Comparison of ENCODE assay signal across 14 cellular contexts in genomic region chr3:11283126-11283478, GRCh38. TPM values are rescaled to one million over a fixed set of nuclear protein-coding genes. Genes with fewer than 3 reads are reported as not detected.
A peak's percentile ranks its signal among the peaks of the same experiment; 100 is the strongest.
DNase-seq lines count a peak whose midpoint lies in the region; ATAC-seq and TF ChIP-seq lines count a peak whose summit lies in the region.
"Had no signal": no experiment of that assay in that cellular context is flagged by ENCODE, and none has a peak within 500 bp of the region (broad histone marks: within the 10 kb centered on the region; RNA-seq: fewer than 3 reads in every experiment).

No MANE protein-coding gene starts in this region.

- no peak overlapping the region for H2AFZ ChIP-seq in fibroblast of lung (ENCODE audit: low read length)

- H3K36me3 Mint-ChIP-seq in CD14-positive monocyte = peaks cover 61 to 93% of the 10 kb centered on the region in 2 donors

- peaks cover 29% of the 10 kb centered on the region for H3K4me1 ChIP-seq in Panc1 (ENCODE audit: control insufficient read depth, insufficient read depth, low read length)
- peaks cover 24% of the 10 kb centered on the region for H3K4me1 ChIP-seq in fibroblast of lung (ENCODE audit: control insufficient read depth, extremely low read depth, insufficient read depth, low read length)
- H3K4me1 ChIP-seq in skeletal muscle tissue (ENCODE audit: control insufficient read depth in 3 of 3, insufficient read depth in 3 of 3, low read length in 3 of 3) = peaks cover 29 to 34% (median 31%) of the 10 kb centered on the region in 3 donors

- in situ Hi-C loops in Panc1 (cut with HindIII; ENCODE audit: low pct_unique_long_range_greater_than_20kb, low sequenced_read_pairs) = no loop called here

- CTCF ChIA-PET in Panc1 (lab: Charles Lee) = no interaction called here

- H4K20me1 ChIP-seq in fibroblast of lung (ENCODE audit: control insufficient read depth, extremely low read depth, insufficient read depth, low read length) = no peaks in the 10 kb centered on the region

- peak overlapping the region; percentile 25 for H3K4me2 ChIP-seq in fibroblast of lung (ENCODE audit: extremely low read depth, insufficient read depth, low read length)
- H3K4me2 ChIP-seq: SK-N-SH had no signal

- DNase-seq in CD14-positive monocyte (ENCODE audit: low spot score) = peak; percentile 50
- no peak for DNase-seq in Panc1 (ENCODE audit: low read depth, low spot score)
- no peak for DNase-seq in fibroblast of lung (ENCODE audit: low read depth in 2 of 2)
- DNase-seq in NCI-H524 (lab: John Stamatoyannopoulos, UW) = no peak
- DNase-seq in left lobe of liver (ENCODE audit: low spot score) = no peak
- DNase-seq in stimulated activated CD4-positive, alpha-beta T cell treated with anti-CD3 and anti-CD28 coated beads, Interleukin-4, amount 100 ng/mL, for 24 hours = no peak
- no peak for DNase-seq in DMS153 treated with DMSO at 0.1 percent for 48 hours (lab: John Stamatoyannopoulos, UW; ENCODE audit: unreplicated experiment)
- DNase-seq: activated naive CD4-positive, alpha-beta T cell treated with Interleukin-2 at 50 U/mL for 16 hours; NCI-H2081; SK-N-SH had no signal

- BruUV-seq in Panc1 (replicated peaks; lab: Mats Ljungman, UMichigan) = no TSS peak

- peak overlapping the region; percentile 90 to 97 (median 94) for H3K27ac Mint-ChIP-seq in CD14-positive monocyte

- peak overlapping the region in 1 of 2 donors; percentile 60 for H3K4me3 Mint-ChIP-seq in CD14-positive monocyte
- H3K4me3 Mint-ChIP-seq: central memory CD8-positive, alpha-beta T cell had no signal

- no peaks in the 10 kb centered on the region for H3K27me3 ChIP-seq in Panc1 (ENCODE audit: control insufficient read depth, insufficient read depth, low read length)
- H3K27me3 ChIP-seq in fibroblast of lung (ENCODE audit: control insufficient read depth, insufficient read depth, low read length) = no peaks in the 10 kb centered on the region
- no peaks in the 10 kb centered on the region for H3K27me3 ChIP-seq in skeletal muscle tissue (ENCODE audit: control insufficient read depth in 3 of 3, insufficient read depth in 3 of 3, low read length in 3 of 3)
- H3K27me3 ChIP-seq: tibial artery had no signal

- no peaks in the 10 kb centered on the region for H3K27me3 Mint-ChIP-seq in CD14-positive monocyte (ENCODE audit: low read depth in 3 of 3)
- H3K27me3 Mint-ChIP-seq: central memory CD8-positive, alpha-beta T cell had no signal

- H3K27ac ChIP-seq in Panc1 (ENCODE audit: low read length) (0 out of 2 replicates have a peak overlapping the region, but pooled peaks have one; percentile 48), fibroblast of lung (ENCODE audit: insufficient read depth, low read length) (no peak overlapping the region), skeletal muscle tissue (ENCODE audit: low read depth, low read length) (peak overlapping the region; percentile 80)
- H3K27ac ChIP-seq: tibial artery, VCaP had no signal

- TF ChIP-seq CTCF in CD14-positive monocyte (IDR thresholded peaks at IDR 0.05) (no peak), Panc1 (IDR thresholded peaks at IDR 0.05) (no peak), fibroblast of lung (conservative IDR thresholded peaks at IDR 0.05 in 1 of 2, IDR thresholded peaks at IDR 0.05 in 1 of 2; ENCODE audit: low read depth in 1 of 2, low read length in 2 of 2) (no peak)

- H3K9me3 ChIP-seq in Panc1 (ENCODE audit: control insufficient read depth, insufficient read depth, low read depth, low read length) (no peaks in the 10 kb centered on the region), fibroblast of lung (ENCODE audit: control insufficient read depth, insufficient read depth, low read depth, low read length) (no peaks in the 10 kb centered on the region), skeletal muscle tissue (ENCODE audit: control insufficient read depth in 3 of 3, low read length in 3 of 3) (no peaks in the 10 kb centered on the region)
- H3K9me3 ChIP-seq: SK-N-SH, tibial artery had no signal

- POLR2A ChIA-PET in Panc1 (lab: Charles Lee) = no interaction called here

- H3K36me3 ChIP-seq in Panc1 (ENCODE audit: control insufficient read depth, insufficient read depth, low read length) (no peaks in the 10 kb centered on the region), fibroblast of lung (ENCODE audit: control insufficient read depth, insufficient read depth, low read length) (no peaks in the 10 kb centered on the region), skeletal muscle tissue (ENCODE audit: control insufficient read depth in 3 of 3, insufficient read depth in 3 of 3, low read length in 3 of 3) (peaks cover 7 to 11% (median 9%) of the 10 kb centered on the region in 3 donors)

- ATAC-seq in Panc1 (no peak), left lobe of liver (no peak)

- H3K4me3 ChIP-seq in Panc1 (ENCODE audit: low read depth in 2 of 2, low read length in 2 of 2) = no peak overlapping the region
- H3K4me3 ChIP-seq in fibroblast of lung (replicated peaks in 1 of 4; ENCODE audit: control extremely low read depth in 1 of 4, insufficient read depth in 1 of 4, low read depth in 3 of 4, low read length in 4 of 4) = no peak overlapping the region
- H3K4me3 ChIP-seq in skeletal muscle tissue (ENCODE audit: low read length in 3 of 3) = peak overlapping the region; percentile 17 to 52 (median 42)
- H3K4me3 ChIP-seq: tibial artery had no signal

- intact Hi-C loops in CD14-positive monocyte (cut with micrococcal nuclease) = no loop called here
- intact Hi-C loops in Panc1 (cut with micrococcal nuclease; ENCODE audit: unreplicated experiment) = no loop called here

- H3K4me1 Mint-ChIP-seq in CD14-positive monocyte = peaks cover 66% of the 10 kb centered on the region

- H3K9ac ChIP-seq in fibroblast of lung (ENCODE audit: insufficient read depth, low read length) (no peak overlapping the region), skeletal muscle tissue (ENCODE audit: low read depth in 1 of 3, low read length in 3 of 3) (peak overlapping the region; percentile 36 to 75 (median 45))
- H3K9ac ChIP-seq: SK-N-SH had no signal

- peaks cover 50% of the 10 kb centered on the region for H3K79me2 ChIP-seq in fibroblast of lung (ENCODE audit: control insufficient read depth, insufficient read depth, low read length)

- H3K9me3 Mint-ChIP-seq in CD14-positive monocyte = peaks cover 0 to 2% (median 0%) of the 10 kb centered on the region in 7 donors
- H3K9me3 Mint-ChIP-seq: central memory CD8-positive, alpha-beta T cell had no signal

RNA-seq across cellular contexts. Expression of gene ATG7, which starts 10.9 kb away (rescaled TPM):
- polyA plus RNA-seq in CD14-positive monocyte = 100 to 1,000 TPM in 1 of 2 donors, 10 to 100 TPM in 1; 89.7 to 101 TPM
- 36.0 TPM for total RNA-seq in Panc1 (2021; ENCODE audit: unreplicated experiment)
- 21.6 TPM for polyA plus RNA-seq in Panc1 (2012; ENCODE audit: insufficient read length)
- 56.5 and 60.9 TPM in 2 replicates for total RNA-seq in fibroblast of lung
- 50.8 and 61.5 TPM in 2 replicates for polyA plus RNA-seq in fibroblast of lung
- 25.4 and 35.0 TPM in 2 replicates for polyA plus RNA-seq in fibroblast of lung (2012)
- polyA minus RNA-seq in fibroblast of lung (ENCODE audit: low replicate concordance) = 81.8 and 91.1 TPM in 2 replicates
- total RNA-seq in skeletal muscle tissue = 48.0 TPM
- total RNA-seq in left lobe of liver = 12.2 TPM

Comparison
In these comparisons a context has a peak if more than half of its experiments do, and no peak if none do; other contexts are left out.
1. H3K4me3 ChIP-seq: peak in skeletal muscle tissue (3 of 3); none in Panc1 (0 of 2) and fibroblast of lung (0 of 4).